In the genomic region with DNA sequence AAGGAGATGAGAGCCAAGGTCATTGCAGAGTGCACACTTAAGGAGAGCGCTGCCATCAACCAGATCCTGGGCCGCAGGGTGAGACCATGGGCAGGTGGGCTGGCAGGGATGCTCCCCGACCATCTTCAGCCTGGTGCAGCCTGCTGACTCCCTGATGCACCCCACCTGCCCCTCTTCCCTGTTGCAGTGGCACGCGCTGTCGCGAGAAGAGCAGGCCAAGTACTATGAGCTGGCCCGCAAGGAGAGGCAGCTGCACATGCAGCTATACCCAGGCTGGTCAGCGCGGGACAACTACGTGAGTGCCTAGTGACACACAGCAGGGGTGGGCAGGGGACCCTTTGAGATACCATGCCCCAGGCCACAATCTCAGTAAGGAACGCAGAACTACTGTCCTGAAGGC, we compare ENCODE assay signal across 1 cellular context.
TF ChIP-seq lines count a peak whose summit lies in the region.

No MANE protein-coding gene starts in this region.

TF ChIP-seq in HepG2, 621 proteins besides CTCF, POLR2A, EP300 and RAD21:
- peak; percentile 67 for TF ChIP-seq AGO2 (optimal IDR thresholded peaks at IDR 0.05; ENCODE audit: low read depth, low read length)
- peak; percentile 36 for TF ChIP-seq RBM22 (optimal IDR thresholded peaks at IDR 0.05; ENCODE audit: low read length)
- no peak for TF ChIP-seq TEAD3 (CRISPR knock-in tag; optimal IDR thresholded peaks at IDR 0.05; ENCODE audit: borderline replicate concordance)
